Comparison of ENCODE assay signal across 1 cellular context in the genomic region with DNA sequence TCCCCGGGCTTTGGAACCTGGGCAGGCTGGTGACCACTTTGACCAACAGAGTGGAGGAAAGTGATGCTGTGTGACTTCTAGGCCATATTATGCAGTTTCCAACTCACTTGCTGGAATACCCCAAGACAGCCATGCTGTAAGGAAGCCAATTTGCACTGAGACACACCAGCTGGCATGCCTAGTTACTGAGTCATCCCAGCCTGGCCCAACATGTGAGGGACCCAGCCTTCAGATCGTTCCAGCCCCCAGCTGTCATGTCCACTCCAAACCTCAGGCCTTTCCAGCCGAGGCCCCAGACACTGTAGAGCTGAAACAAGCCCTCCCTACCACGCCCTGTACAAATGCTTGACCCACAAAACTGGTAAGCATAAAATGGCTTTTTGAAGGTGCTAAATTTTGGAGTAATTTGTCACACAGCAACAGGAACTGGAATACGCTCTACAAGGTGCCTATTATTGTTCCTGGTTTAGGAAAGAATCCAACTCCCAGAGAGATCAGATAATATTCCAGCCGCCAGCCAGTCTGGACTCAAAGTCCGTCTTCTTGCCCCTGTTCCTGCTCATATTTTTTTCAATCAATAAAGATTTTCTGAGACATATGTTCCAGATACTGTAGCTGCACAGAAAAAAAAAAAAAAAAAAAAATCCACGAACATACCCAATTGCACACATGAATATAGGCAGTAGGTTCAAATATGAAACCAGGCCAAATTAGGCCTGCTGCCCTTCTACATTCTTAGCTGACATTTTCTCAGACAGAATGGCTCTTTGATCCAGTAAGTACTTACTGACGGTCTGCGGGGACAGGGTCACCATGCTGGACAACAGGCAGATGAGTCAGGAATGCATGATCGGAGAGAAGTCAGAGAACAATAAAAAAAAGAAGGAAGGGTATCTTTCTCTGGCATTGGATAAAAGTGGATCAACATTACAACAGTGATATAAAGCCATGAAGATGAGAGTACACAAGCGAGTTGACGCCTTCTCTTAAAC.
TF ChIP-seq lines count a peak whose summit lies in the region.

No MANE protein-coding gene starts in this region.

TF ChIP-seq in HCT116, 20 proteins besides CTCF, POLR2A, EP300 and RAD21:
- TF ChIP-seq ELF1 (IDR thresholded peaks at IDR 0.05; ENCODE audit: borderline replicate concordance, low read depth) = no peak
- TF ChIP-seq SRF (IDR thresholded peaks at IDR 0.05; ENCODE audit: low read depth) = no peak
